In genomic region chr3:178483704-178484103, GRCh38 we compare ENCODE assay signal across 15 cellular contexts.
"Had no signal": no experiment of that assay in that cellular context is flagged by ENCODE, and none has a peak within 500 bp of the region (broad histone marks: within the 10 kb centered on the region; RNA-seq: fewer than 3 reads in every experiment).

No MANE protein-coding gene starts in this region.

- H3K9me3 ChIP-seq: esophagus squamous epithelium, sigmoid colon, spleen, testis had no signal

- H3K36me3 ChIP-seq: esophagus squamous epithelium, sigmoid colon, spleen had no signal

- H3K4me3 ChIP-seq: esophagus squamous epithelium, sigmoid colon, spleen, testis had no signal

- DNase-seq: activated CD8-positive, alpha-beta memory T cell treated with anti-CD3 and anti-CD28 coated beads for 24 hours; activated CD8-positive, alpha-beta memory T cell treated with anti-CD3 and anti-CD28 coated beads, Interleukin-2, amount 50 U/mL, for 48 hours; activated effector memory CD4-positive, alpha-beta T cell treated with anti-CD3 and anti-CD28 coated beads, Interleukin-2, amount 50 U/mL, for 16 hours; activated naive CD4-positive, alpha-beta T cell treated with anti-CD3 and anti-CD28 coated beads, Interleukin-2, amount 50 U/mL, for 16 hours; activated T-cell treated with anti-CD3 and anti-CD28 coated beads, Interleukin-2, amount 50 U/mL, for 48 hours; dermis blood vessel endothelial cell; effector memory CD4-positive, alpha-beta T cell; esophagus squamous epithelium; hypothalamus; natural killer cell; sigmoid colon; spleen; stimulated activated CD4-positive, alpha-beta T cell treated with anti-CD3 and anti-CD28 coated beads, Interleukin-4, amount 100 ng/mL, for 4 hours; testis had no signal

- H3K9ac ChIP-seq: parathyroid adenoma had no signal

- H3K4me1 ChIP-seq: esophagus squamous epithelium, parathyroid adenoma, sigmoid colon, spleen, testis had no signal

- H3K27me3 ChIP-seq: sigmoid colon, spleen, testis had no signal
